Comparison of ENCODE assay signal across 1 cellular context in genomic region chr1:10374442-10374860, GRCh38.
TF ChIP-seq lines count a peak whose summit lies in the region.

No MANE protein-coding gene starts in this region.

TF ChIP-seq in K562, 482 proteins besides CTCF, POLR2A, EP300 and RAD21 (continued from another document and continues in another):
- TF ChIP-seq, protein P1, sequence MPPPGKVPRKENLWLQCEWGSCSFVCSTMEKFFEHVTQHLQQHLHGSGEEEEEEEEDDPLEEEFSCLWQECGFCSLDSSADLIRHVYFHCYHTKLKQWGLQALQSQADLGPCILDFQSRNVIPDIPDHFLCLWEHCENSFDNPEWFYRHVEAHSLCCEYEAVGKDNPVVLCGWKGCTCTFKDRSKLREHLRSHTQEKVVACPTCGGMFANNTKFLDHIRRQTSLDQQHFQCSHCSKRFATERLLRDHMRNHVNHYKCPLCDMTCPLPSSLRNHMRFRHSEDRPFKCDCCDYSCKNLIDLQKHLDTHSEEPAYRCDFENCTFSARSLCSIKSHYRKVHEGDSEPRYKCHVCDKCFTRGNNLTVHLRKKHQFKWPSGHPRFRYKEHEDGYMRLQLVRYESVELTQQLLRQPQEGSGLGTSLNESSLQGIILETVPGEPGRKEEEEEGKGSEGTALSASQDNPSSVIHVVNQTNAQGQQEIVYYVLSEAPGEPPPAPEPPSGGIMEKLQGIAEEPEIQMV (tag; conservative IDR thresholded peaks at IDR 0.05; ENCODE audit: low read depth), result no peak
- TF ChIP-seq ZNF407 (IDR thresholded peaks at IDR 0.05; ENCODE audit: low read depth), result no peak
- peak; percentile 84 for TF ChIP-seq ATF3 (IDR thresholded peaks at IDR 0.05)
- no peak for TF ChIP-seq ATF3 (CRISPR knock-in tag; conservative IDR thresholded peaks at IDR 0.05)
- no peak for TF ChIP-seq ELF4 (CRISPR knock-in tag; IDR thresholded peaks at IDR 0.05)
- TF ChIP-seq TCF3 (CRISPR knock-in tag; IDR thresholded peaks at IDR 0.05), result no peak
- TF ChIP-seq CREB3 (tag; conservative IDR thresholded peaks at IDR 0.05; ENCODE audit: low read depth), result no peak
- no peak for TF ChIP-seq ZNF212 (CRISPR knock-in tag; IDR thresholded peaks at IDR 0.05)
- TF ChIP-seq ZBTB9 (CRISPR knock-in tag; IDR thresholded peaks at IDR 0.05), result 0 out of 2 replicates have a peak, but pooled peaks have one; percentile 32
- TF ChIP-seq ZBTB7A (IDR thresholded peaks at IDR 0.05; ENCODE audit: borderline replicate concordance, control insufficient read depth, low read depth, low read length), result no peak
- TF ChIP-seq ZNF592 (IDR thresholded peaks at IDR 0.05), result peak; percentile 60; the same call in 1 of the 2 replicates
- TF ChIP-seq ZNF79 (CRISPR knock-in tag; IDR thresholded peaks at IDR 0.05; ENCODE audit: low read depth), result peak; percentile 52; the same call in 1 of the 2 replicates
- TF ChIP-seq HSF4 (CRISPR knock-in tag; IDR thresholded peaks at IDR 0.05; ENCODE audit: borderline replicate concordance), result peak; percentile 24; the same call in 1 of the 2 replicates
- no peak for TF ChIP-seq BCL6 (CRISPR knock-in tag; IDR thresholded peaks at IDR 0.05)
- TF ChIP-seq MGA (IDR thresholded peaks at IDR 0.05), result no peak
- TF ChIP-seq HDGF (IDR thresholded peaks at IDR 0.05), result no peak
- no peak for TF ChIP-seq MYBL2 (IDR thresholded peaks at IDR 0.05; ENCODE audit: low read depth)
- no peak for TF ChIP-seq MYBL2 (CRISPR knock-in tag; IDR thresholded peaks at IDR 0.05; ENCODE audit: borderline replicate concordance)
- TF ChIP-seq ZBTB17 (CRISPR knock-in tag; IDR thresholded peaks at IDR 0.05), result no peak
- no peak for TF ChIP-seq NFATC3 (IDR thresholded peaks at IDR 0.05)
